ENCODE assay signal across 1 cellular context in genomic region chr10:70461397-70462348, GRCh38.
A peak's percentile ranks its signal among the peaks of the same experiment; 100 is the strongest.
TF ChIP-seq lines count a peak whose summit lies in the region.

No MANE protein-coding gene starts in this region.

TF ChIP-seq in K562, 482 proteins besides CTCF, POLR2A, EP300 and RAD21 (continued from another document):
- TF ChIP-seq TOE1 (IDR thresholded peaks at IDR 0.05; ENCODE audit: borderline replicate concordance) (no peak), TOE1 (CRISPR knock-in tag; IDR thresholded peaks at IDR 0.05; ENCODE audit: borderline replicate concordance, low read depth) (no peak), MYC (IDR thresholded peaks at IDR 0.05; ENCODE audit: low read depth, low read length) (peak; percentile 51; the same call in 1 of the 2 replicates), MYC (CRISPR knock-in tag; IDR thresholded peaks at IDR 0.05; ENCODE audit: borderline replicate concordance, low read depth) (no peak), TFAP4 (CRISPR knock-in tag; IDR thresholded peaks at IDR 0.05; ENCODE audit: borderline replicate concordance) (peak; percentile 70; the same call in 1 of the 2 replicates), MAX (CRISPR knock-in tag; IDR thresholded peaks at IDR 0.05) (0 out of 2 replicates have a peak, but pooled peaks have one; percentile 38), HOXB6 (CRISPR knock-in tag; IDR thresholded peaks at IDR 0.05; ENCODE audit: borderline replicate concordance) (no peak), PRMT5 (CRISPR knock-in tag; IDR thresholded peaks at IDR 0.05) (0 out of 2 replicates have a peak, but pooled peaks have one; percentile 36), SMC3 (conservative IDR thresholded peaks at IDR 0.05; ENCODE audit: insufficient read depth, low read depth, low read length) (peak; percentile 92), DEAF1 (CRISPR knock-in tag; IDR thresholded peaks at IDR 0.05) (peak; percentile 82), GABPB2 (CRISPR knock-in tag; conservative IDR thresholded peaks at IDR 0.05) (no peak), JUND (IDR thresholded peaks at IDR 0.05; ENCODE audit: borderline replicate concordance, low read depth, low read length) (peak; percentile 47; the same call in 1 of the 2 replicates), JUND (tag; IDR thresholded peaks at IDR 0.05; ENCODE audit: borderline replicate concordance, low read depth, low read length) (no peak), TGIF2 (CRISPR knock-in tag; IDR thresholded peaks at IDR 0.05) (no peak), NFIC (IDR thresholded peaks at IDR 0.05) (0 out of 2 replicates have a peak, but pooled peaks have one; percentile 7), ARID2 (IDR thresholded peaks at IDR 0.05) (peak; percentile 76; the same call in 1 of the 2 replicates), ATF1 (CRISPR knock-in tag; IDR thresholded peaks at IDR 0.05) (no peak), ATF1 (tag; IDR thresholded peaks at IDR 0.05) (no peak), XRCC5 (IDR thresholded peaks at IDR 0.05; ENCODE audit: low read depth, low read length) (peak; percentile 42; the same call in 1 of the 2 replicates), CC2D1A (IDR thresholded peaks at IDR 0.05) (peak; percentile 59; the same call in 1 of the 2 replicates), KLF16 (IDR thresholded peaks at IDR 0.05) (peak; percentile 36; the same call in 1 of the 2 replicates), YY1 (IDR thresholded peaks at IDR 0.05; ENCODE audit: borderline replicate concordance in 1 of 3, control insufficient read depth in 1 of 3, extremely low read depth in 1 of 3, insufficient read depth in 3 of 3, insufficient read length in 1 of 3, insufficient replicate concordance in 2 of 3, low read depth in 1 of 3, low read length in 2 of 3) (peak in 1 of 3 experiments; percentile 10), DPF2 (IDR thresholded peaks at IDR 0.05) (no peak), RCOR1 (IDR thresholded peaks at IDR 0.05; ENCODE audit: borderline replicate concordance in 1 of 2, low read depth in 2 of 2, low read length in 2 of 2) (peak in 1 of 2 experiments; percentile 46; a peak in 1 of 4 replicates), XRCC3 (IDR thresholded peaks at IDR 0.05) (no peak), RB1 (IDR thresholded peaks at IDR 0.05; ENCODE audit: low read depth) (peak; percentile 43; the same call in 1 of the 2 replicates), TFE3 (CRISPR knock-in tag; IDR thresholded peaks at IDR 0.05) (no peak), STAG1 (CRISPR knock-in tag; IDR thresholded peaks at IDR 0.05; ENCODE audit: borderline replicate concordance) (peak; percentile 86), L3MBTL2 (IDR thresholded peaks at IDR 0.05) (peak; percentile 66)
- TF ChIP-seq, protein P1, sequence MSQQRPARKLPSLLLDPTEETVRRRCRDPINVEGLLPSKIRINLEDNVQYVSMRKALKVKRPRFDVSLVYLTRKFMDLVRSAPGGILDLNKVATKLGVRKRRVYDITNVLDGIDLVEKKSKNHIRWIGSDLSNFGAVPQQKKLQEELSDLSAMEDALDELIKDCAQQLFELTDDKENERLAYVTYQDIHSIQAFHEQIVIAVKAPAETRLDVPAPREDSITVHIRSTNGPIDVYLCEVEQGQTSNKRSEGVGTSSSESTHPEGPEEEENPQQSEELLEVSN (IDR thresholded peaks at IDR 0.05; ENCODE audit: borderline replicate concordance in 1 of 2, extremely low read depth in 1 of 2, insufficient read depth in 1 of 2, insufficient read length in 1 of 2, low read depth in 1 of 2, low read length in 1 of 2, poor library complexity in 1 of 2, severe bottlenecking in 1 of 2) = peak in 1 of 2 experiments; percentile 31
- TF ChIP-seq, protein P2, sequence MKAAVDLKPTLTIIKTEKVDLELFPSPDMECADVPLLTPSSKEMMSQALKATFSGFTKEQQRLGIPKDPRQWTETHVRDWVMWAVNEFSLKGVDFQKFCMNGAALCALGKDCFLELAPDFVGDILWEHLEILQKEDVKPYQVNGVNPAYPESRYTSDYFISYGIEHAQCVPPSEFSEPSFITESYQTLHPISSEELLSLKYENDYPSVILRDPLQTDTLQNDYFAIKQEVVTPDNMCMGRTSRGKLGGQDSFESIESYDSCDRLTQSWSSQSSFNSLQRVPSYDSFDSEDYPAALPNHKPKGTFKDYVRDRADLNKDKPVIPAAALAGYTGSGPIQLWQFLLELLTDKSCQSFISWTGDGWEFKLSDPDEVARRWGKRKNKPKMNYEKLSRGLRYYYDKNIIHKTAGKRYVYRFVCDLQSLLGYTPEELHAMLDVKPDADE (conservative IDR thresholded peaks at IDR 0.05; ENCODE audit: control insufficient read depth, low read depth, low read length) = 0 out of 2 replicates have a peak, but pooled peaks have one; percentile 57
- TF ChIP-seq, protein P3, sequence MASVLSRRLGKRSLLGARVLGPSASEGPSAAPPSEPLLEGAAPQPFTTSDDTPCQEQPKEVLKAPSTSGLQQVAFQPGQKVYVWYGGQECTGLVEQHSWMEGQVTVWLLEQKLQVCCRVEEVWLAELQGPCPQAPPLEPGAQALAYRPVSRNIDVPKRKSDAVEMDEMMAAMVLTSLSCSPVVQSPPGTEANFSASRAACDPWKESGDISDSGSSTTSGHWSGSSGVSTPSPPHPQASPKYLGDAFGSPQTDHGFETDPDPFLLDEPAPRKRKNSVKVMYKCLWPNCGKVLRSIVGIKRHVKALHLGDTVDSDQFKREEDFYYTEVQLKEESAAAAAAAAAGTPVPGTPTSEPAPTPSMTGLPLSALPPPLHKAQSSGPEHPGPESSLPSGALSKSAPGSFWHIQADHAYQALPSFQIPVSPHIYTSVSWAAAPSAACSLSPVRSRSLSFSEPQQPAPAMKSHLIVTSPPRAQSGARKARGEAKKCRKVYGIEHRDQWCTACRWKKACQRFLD (CRISPR knock-in tag; IDR thresholded peaks at IDR 0.05) = no peak
